ENCODE assay signal across 10 cellular contexts in genomic region chr2:230650585-230651137, GRCh38.
DNase-seq lines count a peak whose midpoint lies in the region; ATAC-seq lines count a peak whose summit lies in the region.
"Had no signal": no experiment of that assay in that cellular context is flagged by ENCODE, and none has a peak within 500 bp of the region (broad histone marks: within the 10 kb centered on the region; RNA-seq: fewer than 3 reads in every experiment).

No MANE protein-coding gene starts in this region.

- ATAC-seq in GM21529 (IDR thresholded peaks at IDR 0.05; ENCODE audit: unreplicated experiment), result peak; percentile 78
- no peak for ATAC-seq in HG03095 (IDR thresholded peaks at IDR 0.05; ENCODE audit: unreplicated experiment)
- no peak for ATAC-seq in left ventricle myocardium superior
- no peak for ATAC-seq in HG03025 (IDR thresholded peaks at IDR 0.05; ENCODE audit: low FRiP score, unreplicated experiment)

- DNase-seq in GF-D8 (lab: John Stamatoyannopoulos, UW) (peak; percentile 78), NCI-H146 (lab: John Stamatoyannopoulos, UW) (peak; percentile 47), kidney tubule cell (ENCODE audit: low spot score) (peak; percentile 82), left ventricle myocardium superior (no peak)
- no peak for DNase-seq in effector CD8-positive, alpha-beta T cell (lab: John Stamatoyannopoulos, UW)
- DNase-seq: activated B cell treated with CpG ODN at 0.5 μM for 24 hours, amygdala had no signal

- intact Hi-C loops in left ventricle myocardium superior (cut with micrococcal nuclease), result no loop called here

Comparison
In these comparisons a context has a peak if more than half of its experiments do, and no peak if none do; other contexts are left out.
1. DNase-seq: peak in GF-D8 (single experiment), NCI-H146 (single experiment) and kidney tubule cell (single experiment); none in effector CD8-positive, alpha-beta T cell (single experiment) and left ventricle myocardium superior (single experiment).